2 cellular contexts compared by ENCODE assay signal in the genomic region with DNA sequence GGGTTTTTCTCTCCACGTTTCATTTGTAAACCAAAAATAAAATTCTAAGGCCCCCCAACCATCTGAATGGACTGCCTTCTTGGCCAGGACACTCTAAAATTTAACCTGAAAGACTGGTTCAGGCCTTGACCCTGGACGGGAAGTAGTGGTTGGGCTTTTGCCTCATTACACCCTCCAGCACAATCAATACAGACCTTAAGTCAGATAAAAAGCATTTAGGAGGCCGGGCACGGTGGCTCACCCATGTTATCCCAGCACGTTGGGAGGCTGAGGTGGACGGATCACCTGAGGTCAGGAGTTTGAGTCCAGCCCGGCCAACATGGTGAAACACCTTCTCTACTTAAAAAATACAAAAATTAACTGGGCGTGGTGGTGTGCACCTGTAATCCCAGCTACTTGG.
"Had no signal": no experiment of that assay in that cellular context is flagged by ENCODE, and none has a peak within 500 bp of the region (broad histone marks: within the 10 kb centered on the region; RNA-seq: fewer than 3 reads in every experiment).

No MANE protein-coding gene starts in this region.

- DNase-seq: GDM1, GF-D8 had no signal
